In the genomic region with DNA sequence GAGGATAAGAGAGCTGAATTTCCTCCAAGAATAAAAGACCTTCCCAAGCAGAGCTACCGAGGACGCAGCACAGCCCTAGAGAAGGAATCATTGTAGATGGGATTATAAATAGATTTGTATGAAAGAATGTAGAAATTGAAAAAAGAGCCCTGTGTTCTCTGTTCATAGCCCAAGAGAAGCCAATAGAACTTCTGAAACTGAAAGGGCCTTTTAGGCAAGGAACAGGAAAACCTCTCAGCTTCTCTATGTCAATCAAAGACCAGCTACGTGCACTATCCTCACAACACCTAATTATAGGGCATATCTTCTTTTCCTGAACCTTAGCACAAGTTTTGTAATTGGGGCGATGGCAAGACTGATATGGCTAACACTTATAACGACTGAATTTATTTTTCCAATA, we compare ENCODE assay signal across 17 cellular contexts.
DNase-seq lines count a peak whose midpoint lies in the region; ATAC-seq and TF ChIP-seq lines count a peak whose summit lies in the region.
"Had no signal": no experiment of that assay in that cellular context is flagged by ENCODE, and none has a peak within 500 bp of the region (broad histone marks: within the 10 kb centered on the region; RNA-seq: fewer than 3 reads in every experiment).

No MANE protein-coding gene starts in this region.

- H3K9me3 ChIP-seq in MM.1S (replicated peaks; ENCODE audit: insufficient read depth, low read length): no peaks in the 10 kb centered on the region
- H3K9me3 ChIP-seq in trophoblast cell (ENCODE audit: insufficient read depth, low read depth, low read length): no peaks in the 10 kb centered on the region
- no peaks in the 10 kb centered on the region for H3K9me3 ChIP-seq in esophagus muscularis mucosa
- H3K9me3 ChIP-seq in CD4-positive, alpha-beta T cell (ENCODE audit: control insufficient read depth, low read length): no peaks in the 10 kb centered on the region
- H3K9me3 ChIP-seq: spleen had no signal

- TF ChIP-seq POLR2A in esophagus muscularis mucosa (IDR thresholded peaks at IDR 0.05; ENCODE audit: low read depth): no peak

- H3K27me3 ChIP-seq in MM.1S (replicated peaks; ENCODE audit: insufficient read depth, low read length) (no peaks in the 10 kb centered on the region), trophoblast cell (ENCODE audit: insufficient read depth, low read length) (no peaks in the 10 kb centered on the region), esophagus muscularis mucosa (no peaks in the 10 kb centered on the region)
- H3K27me3 ChIP-seq in CD4-positive, alpha-beta T cell (ENCODE audit: control insufficient read depth, insufficient read depth, low read length): no peaks in the 10 kb centered on the region
- H3K27me3 ChIP-seq: spleen had no signal

- no peak for TF ChIP-seq EP300 in esophagus muscularis mucosa (IDR thresholded peaks at IDR 0.05)

- H3K27me3 Mint-ChIP-seq in CD4-positive, alpha-beta T cell: no peaks in the 10 kb centered on the region
- H3K27me3 Mint-ChIP-seq: activated naive CD8-positive, alpha-beta T cell treated with anti-CD3 and anti-CD28 coated beads, Interleukin-2, amount 50 U/mL, for 24 hours; activated T-cell treated with anti-CD3 and anti-CD28 coated beads, Interleukin-2, amount 50 U/mL, for 24 hours had no signal

- no peaks in the 10 kb centered on the region for H3K36me3 ChIP-seq in MM.1S (replicated peaks; ENCODE audit: insufficient read depth, low read length)
- H3K36me3 ChIP-seq in trophoblast cell (ENCODE audit: control insufficient read depth in 1 of 2, insufficient read depth in 2 of 2, low read length in 2 of 2): no peaks in the 10 kb centered on the region
- no peaks in the 10 kb centered on the region for H3K36me3 ChIP-seq in esophagus muscularis mucosa
- H3K36me3 ChIP-seq: spleen had no signal

- H2AFZ ChIP-seq in MM.1S (ENCODE audit: low read length): no peak overlapping the region
- H2AFZ ChIP-seq in trophoblast cell (ENCODE audit: insufficient read depth, low read length, poor library complexity): no peak overlapping the region
- H2AFZ ChIP-seq: GM23338 had no signal

- H3K18ac ChIP-seq in trophoblast cell (ENCODE audit: low read length): no peak overlapping the region

- H4K91ac ChIP-seq in trophoblast cell (ENCODE audit: low read depth, low read length): no peak overlapping the region

- no peak overlapping the region for H3K9ac ChIP-seq in MM.1S (ENCODE audit: low read length)
- H3K9ac ChIP-seq in trophoblast cell (ENCODE audit: low read length): no peak overlapping the region

- H3K79me1 ChIP-seq in trophoblast cell (ENCODE audit: low read length): no peaks in the 10 kb centered on the region

- no peak overlapping the region for H2AK5ac ChIP-seq in trophoblast cell (ENCODE audit: low read length)

- no peak overlapping the region for H3K14ac ChIP-seq in trophoblast cell (ENCODE audit: low read length)

- H4K12ac ChIP-seq in trophoblast cell (ENCODE audit: low read depth, low read length): no peak overlapping the region

- peaks cover 2% of the 10 kb centered on the region for H3K9me3 Mint-ChIP-seq in CD4-positive, alpha-beta T cell
- H3K9me3 Mint-ChIP-seq: activated naive CD8-positive, alpha-beta T cell treated with anti-CD3 and anti-CD28 coated beads, Interleukin-2, amount 50 U/mL, for 24 hours; activated T-cell treated with anti-CD3 and anti-CD28 coated beads, Interleukin-2, amount 50 U/mL, for 24 hours; GM23338 had no signal

- peak; percentile 66 for ATAC-seq in GM19438 (IDR thresholded peaks at IDR 0.05; ENCODE audit: low read depth, unreplicated experiment)
- peak; percentile 65 for ATAC-seq in HG02678 (IDR thresholded peaks at IDR 0.05; ENCODE audit: unreplicated experiment)
- ATAC-seq in CD4-positive, alpha-beta T cell (ENCODE audit: poor library complexity): no peak
- ATAC-seq: activated naive CD8-positive, alpha-beta T cell treated with anti-CD3 and anti-CD28 coated beads, Interleukin-2, amount 50 U/mL, for 24 hours; GM23338 had no signal

- H3K4ac ChIP-seq in trophoblast cell (ENCODE audit: low read depth, low read length): no peak overlapping the region

- intact Hi-C loops in esophagus muscularis mucosa (cut with DNase I): no loop called here
- intact Hi-C loops in CD4-positive, alpha-beta T cell (cut with DNase I, micrococcal nuclease): no loop called here

- POLR2A ChIA-PET in CD4-positive, alpha-beta T cell (lab: Charles Lee): no interaction called here

- WGBS in trophoblast cell (ENCODE audit: extremely low coverage, insufficient coverage, insufficient read length): no CpG with 5 or more reads among the region's 5 CpGs
- WGBS in esophagus muscularis mucosa: 75% methylated on average over 5 of the region's 5 CpGs

- no peak for TF ChIP-seq CTCF in MM.1S (IDR thresholded peaks at IDR 0.05; ENCODE audit: low read length)
- TF ChIP-seq CTCF in esophagus muscularis mucosa (IDR thresholded peaks at IDR 0.05): no peak
- no peak for TF ChIP-seq CTCF in CD4-positive, alpha-beta T cell (IDR thresholded peaks at IDR 0.05)

- H3F3A ChIP-seq in MM.1S (ENCODE audit: insufficient read depth, low read length): peaks cover 4% of the 10 kb centered on the region

- H3K4me3 Mint-ChIP-seq in CD4-positive, alpha-beta T cell: no peak overlapping the region
- H3K4me3 Mint-ChIP-seq: activated naive CD8-positive, alpha-beta T cell treated with anti-CD3 and anti-CD28 coated beads, Interleukin-2, amount 50 U/mL, for 24 hours; activated T-cell treated with anti-CD3 and anti-CD28 coated beads, Interleukin-2, amount 50 U/mL, for 24 hours; CD4-positive, alpha-beta memory T cell; GM23338 had no signal

- peak overlapping the region; percentile 76; the same call in 1 of the 2 replicates for H3K27ac ChIP-seq in MM.1S (ENCODE audit: low read length)
- H3K27ac ChIP-seq in trophoblast cell (ENCODE audit: low read depth, low read length): no peak overlapping the region
- H3K27ac ChIP-seq in esophagus muscularis mucosa (replicated peaks in 1 of 4): no peak overlapping the region
- H3K27ac ChIP-seq in CD4-positive, alpha-beta T cell (ENCODE audit: low read depth, low read length): no peak overlapping the region
- H3K27ac ChIP-seq: spleen had no signal

- no peak overlapping the region for H3K27ac Mint-ChIP-seq in CD4-positive, alpha-beta T cell
- H3K27ac Mint-ChIP-seq: activated naive CD8-positive, alpha-beta T cell treated with anti-CD3 and anti-CD28 coated beads, Interleukin-2, amount 50 U/mL, for 24 hours; activated T-cell treated with anti-CD3 and anti-CD28 coated beads, Interleukin-2, amount 50 U/mL, for 24 hours; CD4-positive, alpha-beta memory T cell; GM23338 had no signal

- no peak overlapping the region for H2BK5ac ChIP-seq in trophoblast cell (ENCODE audit: low read depth, low read length, poor library complexity)

- H4K20me1 ChIP-seq in MM.1S (ENCODE audit: insufficient read depth, low read length): no peaks in the 10 kb centered on the region

- H3K9me2 ChIP-seq in MM.1S (replicated peaks; ENCODE audit: insufficient read depth, low read length): no peaks in the 10 kb centered on the region

- DNase-seq in MM.1S: peak; percentile 82
- peak; percentile 9 to 59 for DNase-seq in trophoblast cell
- no peak for DNase-seq in NK-92 treated with Interleukin-12 subunit alpha and Interleukin-12 subunit beta, amount 100 ng/mL, for 24 hours (lab: John Stamatoyannopoulos, UW)
- no peak for DNase-seq in esophagus muscularis mucosa (ENCODE audit: extremely low spot score)
- no peak for DNase-seq in CD4-positive, alpha-beta T cell
- DNase-seq in NCI-H2196 treated with DMSO at 0.1 percent for 48 hours (lab: John Stamatoyannopoulos, UW; ENCODE audit: unreplicated experiment): no peak
- DNase-seq: activated CD4-positive, alpha-beta T cell treated with anti-CD3 and anti-CD28 coated beads for 4 hours; activated naive CD8-positive, alpha-beta T cell treated with anti-CD3 and anti-CD28 coated beads, Interleukin-2, amount 50 U/mL, for 24 hours; activated T-cell treated with anti-CD3 and anti-CD28 coated beads, Interleukin-2, amount 50 U/mL, for 24 hours; CD4-positive, alpha-beta memory T cell; NCI-H146; spleen; substantia nigra; T-helper 2 cell had no signal

- CTCF ChIA-PET in CD4-positive, alpha-beta T cell (lab: Charles Lee): no interaction called here

- H3K23ac ChIP-seq in trophoblast cell (ENCODE audit: low read length): no peak overlapping the region

- H3K4me2 ChIP-seq in MM.1S (ENCODE audit: low read depth, low read length) (peak overlapping the region; percentile 41; the same call in 1 of the 2 replicates), trophoblast cell (ENCODE audit: low read length) (no peak overlapping the region)
- H3K4me2 ChIP-seq: GM23338 had no signal

- H3K79me2 ChIP-seq in MM.1S (ENCODE audit: low read length): no peaks in the 10 kb centered on the region
- no peaks in the 10 kb centered on the region for H3K79me2 ChIP-seq in trophoblast cell (ENCODE audit: control insufficient read depth, insufficient read depth, low read length, poor library complexity)

- H3K4me3 ChIP-seq in MM.1S (ENCODE audit: low read length) (peak overlapping the region; percentile 25; the same call in 1 of the 2 replicates), trophoblast cell (ENCODE audit: low read depth, low read length) (no peak overlapping the region), esophagus muscularis mucosa (no peak overlapping the region)
- H3K4me3 ChIP-seq: GM23338, spleen had no signal

- H4K8ac ChIP-seq in trophoblast cell (ENCODE audit: low read depth, low read length): no peak overlapping the region

- H3K4me1 Mint-ChIP-seq in CD4-positive, alpha-beta T cell (ENCODE audit: low read depth): no peaks in the 10 kb centered on the region
- H3K4me1 Mint-ChIP-seq: activated naive CD8-positive, alpha-beta T cell treated with anti-CD3 and anti-CD28 coated beads, Interleukin-2, amount 50 U/mL, for 24 hours; CD4-positive, alpha-beta memory T cell; GM23338 had no signal

- H3K4me1 ChIP-seq in MM.1S (ENCODE audit: low read length) (peaks cover 14% of the 10 kb centered on the region), trophoblast cell (ENCODE audit: control insufficient read depth in 1 of 2, insufficient read depth in 2 of 2, low read length in 2 of 2) (no peaks in the 10 kb centered on the region), esophagus muscularis mucosa (no peaks in the 10 kb centered on the region)
- H3K4me1 ChIP-seq: spleen had no signal

- no peak overlapping the region for H2BK12ac ChIP-seq in trophoblast cell (ENCODE audit: low read length)

- H2BK120ac ChIP-seq in trophoblast cell (ENCODE audit: insufficient read depth, low read length, poor library complexity): no peak overlapping the region

- H3K36me3 Mint-ChIP-seq in CD4-positive, alpha-beta T cell (ENCODE audit: low read depth): no peaks in the 10 kb centered on the region
- H3K36me3 Mint-ChIP-seq: CD4-positive, alpha-beta memory T cell had no signal

Comparison
In these comparisons a context has a peak if more than half of its experiments do, and no peak if none do; other contexts are left out.
1. DNase-seq: peak in MM.1S (single experiment) and trophoblast cell (2 of 2); none in NK-92 treated with Interleukin-12 subunit alpha and Interleukin-12 subunit beta, amount 100 ng/mL, for 24 hours (single experiment), esophagus muscularis mucosa (single experiment), CD4-positive, alpha-beta T cell (0 of 10) and NCI-H2196 treated with DMSO at 0.1 percent for 48 hours (single experiment).